8 cellular contexts compared by ENCODE assay signal in the genomic region with DNA sequence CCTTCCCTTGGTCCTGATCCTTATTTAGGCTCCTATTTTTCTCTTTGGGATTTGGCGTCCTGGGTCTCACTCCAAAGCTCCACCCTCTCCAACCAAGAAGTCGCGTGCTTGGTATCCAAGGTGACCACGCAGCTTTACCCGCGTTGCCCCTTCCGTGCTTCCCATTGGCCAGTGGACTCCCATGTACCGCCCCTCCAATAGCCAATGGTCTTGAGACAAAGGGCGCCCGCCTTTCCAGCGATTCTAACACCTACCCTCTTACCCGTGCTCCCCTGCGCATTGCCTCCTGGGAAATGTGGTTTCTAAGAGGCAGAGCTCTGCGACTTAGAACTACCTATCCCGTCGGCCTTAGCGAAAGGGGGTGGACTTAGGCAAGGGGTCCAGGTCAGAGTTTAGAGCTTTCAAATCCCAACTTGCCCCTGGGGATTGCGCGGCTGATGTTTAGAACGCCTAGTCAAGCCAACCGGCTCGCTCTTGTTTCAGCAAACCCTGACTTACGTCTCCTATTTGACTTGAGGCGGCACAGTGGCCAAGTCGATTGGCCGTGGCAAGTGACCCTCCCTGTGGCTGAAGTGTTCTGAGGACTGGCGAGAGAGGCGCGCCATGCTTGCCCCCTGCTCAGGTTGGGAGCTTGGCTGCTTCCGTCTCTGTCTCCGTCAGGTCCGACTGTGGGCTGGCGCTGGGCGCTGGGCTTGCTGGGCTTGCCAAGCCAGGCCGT. TPM values are rescaled to one million over a fixed set of nuclear protein-coding genes. Genes with fewer than 3 reads are reported as not detected.
DNase-seq lines count a peak whose midpoint lies in the region; ATAC-seq and TF ChIP-seq lines count a peak whose summit lies in the region.
"Not testable (repeated sequence)": the region's sequence is repeated elsewhere in the genome, so short reads cannot be mapped to it uniquely, and the experiment has no call there.

A gene (plus strand): TSS at position 395 of the 718 bp plus-strand sequence. CDS start 209 bp downstream, at position 604.

- H3K27ac ChIP-seq in left lung, result peak within 1 kb of the TSS; percentile 33 to 63

- peak within 1 kb of the TSS; percentile 61 to 64 for H3K4me3 ChIP-seq in left lung

- DNase-seq in CD1c-positive myeloid dendritic cell (ENCODE audit: extremely low spot score) (peak; percentile 98), NCI-H748 treated with DMSO at 0.1 percent for 48 hours (lab: John Stamatoyannopoulos, UW) (peak; percentile 98), dermis microvascular lymphatic vessel endothelial cell (ENCODE audit: low read depth in 2 of 2) (peak; percentile 98 to 99), left lung (peak; percentile 94 to 99)
- peak; percentile 93 to 94 for DNase-seq in activated CD4-positive, alpha-beta T cell treated with anti-CD3 and anti-CD28 coated beads, Interleukin-2, amount 50 U/mL, for 4 hours
- peak; percentile 93 for DNase-seq in stimulated activated CD4-positive, alpha-beta T cell treated with anti-CD3 and anti-CD28 coated beads, Interleukin-2, amount 100 ng/mL, for 4 hours (ENCODE audit: low read depth)

- intact Hi-C loops in left lung (cut with DNase I), result not testable (repeated sequence)

- not testable (repeated sequence) for H3K9me3 ChIP-seq in left lung

- H3K27me3 ChIP-seq in left lung, result not testable (repeated sequence)

- peaks cover 6 to 11% of the 10 kb centered on the region in 2 donors for H3K4me1 ChIP-seq in left lung

- ATAC-seq in GM19397 (IDR thresholded peaks at IDR 0.05; ENCODE audit: unreplicated experiment), result peak; percentile 99
- peak; percentile 97 for ATAC-seq in HG03565 (IDR thresholded peaks at IDR 0.05; ENCODE audit: unreplicated experiment)
- ATAC-seq in left lung, result peak; percentile 98

- not testable (repeated sequence) for TF ChIP-seq CTCF in left lung (IDR thresholded peaks at IDR 0.05)

- not testable (repeated sequence) for H3K36me3 ChIP-seq in left lung

RNA-seq across cellular contexts. Expression of the gene that starts here (rescaled TPM):
- total RNA-seq in dermis microvascular lymphatic vessel endothelial cell, result 4.6 and 4.9 TPM in 2 replicates
- 1 to 10 TPM; 7.1 to 7.7 TPM for total RNA-seq in left lung

Comparison
In these comparisons a context has a peak if more than half of its experiments do, and no peak if none do; other contexts are left out.
1. Peak in every context shown above with its lines: DNase-seq, ATAC-seq, H3K4me3 ChIP-seq and H3K27ac ChIP-seq.